Comparison of ENCODE assay signal across 26 cellular contexts in the genomic region with DNA sequence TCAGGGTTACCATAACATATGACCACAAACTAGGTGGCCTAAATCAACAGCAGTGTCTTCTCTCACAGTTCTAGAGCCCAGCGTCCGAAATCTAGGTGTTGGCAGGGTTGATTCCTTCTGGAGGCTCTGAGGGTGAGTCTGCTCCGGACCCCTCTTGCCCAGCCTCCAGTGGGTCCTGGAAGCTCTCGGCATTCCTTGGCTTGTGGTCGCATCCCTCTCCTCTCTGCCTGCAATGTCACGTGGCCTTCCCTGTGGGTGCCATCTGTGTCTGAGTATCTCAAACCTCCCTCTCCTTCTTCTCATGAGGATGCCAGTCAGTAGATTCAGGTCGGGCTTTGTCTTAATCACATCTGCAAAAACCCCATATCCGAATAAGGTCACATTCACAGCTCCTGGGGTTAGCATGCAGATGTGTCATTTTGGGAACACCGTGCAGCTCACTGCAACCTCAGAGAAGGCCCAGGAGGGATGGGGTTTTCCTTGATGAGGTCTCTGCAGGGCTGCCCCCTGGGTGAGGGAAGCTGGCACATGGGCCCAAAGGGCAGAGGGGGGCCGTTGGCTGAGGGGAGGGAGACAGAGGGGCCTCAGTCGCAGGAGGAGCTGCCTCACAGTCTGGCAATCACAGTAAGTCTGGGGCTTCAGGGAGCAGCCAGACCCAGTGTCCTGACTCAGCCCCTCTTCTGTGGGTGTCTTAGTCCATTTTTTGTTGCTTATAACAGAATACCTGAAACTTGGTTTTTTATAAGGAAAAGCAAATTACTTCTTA. TPM values are rescaled to one million over a fixed set of nuclear protein-coding genes. Genes with fewer than 3 reads are reported as not detected.
DNase-seq lines count a peak whose midpoint lies in the region; TF ChIP-seq lines count a peak whose summit lies in the region.
"Had no signal": no experiment of that assay in that cellular context is flagged by ENCODE, and none has a peak within 500 bp of the region (broad histone marks: within the 10 kb centered on the region; RNA-seq: fewer than 3 reads in every experiment).

No MANE protein-coding gene starts in this region.

- no peaks in the 10 kb centered on the region for H4K20me1 ChIP-seq in osteoblast (ENCODE audit: insufficient read depth, low read length)

- no peak for TF ChIP-seq CTCF in GM10248 (IDR thresholded peaks at IDR 0.05; ENCODE audit: control extremely low read depth, extremely low read depth, low read depth, missing control alignments)
- no peak for TF ChIP-seq CTCF in coronary artery (IDR thresholded peaks at IDR 0.05)
- no peak for TF ChIP-seq CTCF in osteoblast (IDR thresholded peaks at IDR 0.05; ENCODE audit: extremely low read depth, low read depth, low read length)
- TF ChIP-seq CTCF in tibial nerve (IDR thresholded peaks at IDR 0.05), result no peak

- no peak overlapping the region for H2AFZ ChIP-seq in osteoblast (ENCODE audit: low read length)

- H3K36me3 ChIP-seq in osteoblast (ENCODE audit: insufficient read depth, low read length) (no peaks in the 10 kb centered on the region), tibial nerve (no peaks in the 10 kb centered on the region)

- peak; percentile 2 for DNase-seq in AG20443 (ENCODE audit: low spot score)
- DNase-seq in GM10248 (ENCODE audit: extremely low spot score), result peak; percentile 8
- DNase-seq in coronary artery (ENCODE audit: low spot score), result peak; percentile 61
- DNase-seq in osteoblast (ENCODE audit: insufficient read length, low spot score, missing footprints), result peak; percentile 18
- no peak for DNase-seq in HPDE6-E6E7 (ENCODE audit: extremely low spot score)
- DNase-seq in tibial nerve (ENCODE audit: low spot score in 2 of 2), result no peak
- DNase-seq in EL, result no peak
- DNase-seq: CD8-positive, alpha-beta memory T cell; DMS 273 treated with DMSO at 0.1 percent for 48 hours; DMS79; GF-D8; H9; KBM-7; MV-4-11; NCI-H1105; NCI-H1436 treated with DMSO at 0.1 percent for 48 hours; NCI-H187 treated with DMSO at 0.1 percent for 48 hours; NCI-H2107; NCI-H446 treated with DMSO at 0.1 percent for 48 hours; NCI-H526; NK-92 treated with Interleukin-12 subunit alpha and Interleukin-12 subunit beta, amount 100 ng/mL, for 24 hours; PC-3; SHP77 had no signal

- CTCF ChIA-PET in GM10248 (lab: Yijun Ruan, JAX), result interaction anchor here (1.7 to 1.8 kb wide), 2 partner anchors 17 to 229 kb away, joined by 4 to 5 read pairs; no protein-coding TSS in a partner anchor

- H3K4me3 ChIP-seq in coronary artery (no peak overlapping the region), osteoblast (ENCODE audit: insufficient read depth, low read length) (no peak overlapping the region), tibial nerve (no peak overlapping the region)
- H3K4me3 ChIP-seq: A549 had no signal

- H3K9me3 ChIP-seq in osteoblast (ENCODE audit: low read depth, low read length) (no peaks in the 10 kb centered on the region), tibial nerve (peaks cover 0 to 19% (median 0%) of the 10 kb centered on the region in 4 donors)
- H3K9me3 ChIP-seq: A549 had no signal

- no peak overlapping the region for H3K27ac ChIP-seq in coronary artery
- no peak overlapping the region for H3K27ac ChIP-seq in osteoblast (ENCODE audit: low read depth, low read length)
- H3K27ac ChIP-seq in tibial nerve, result no peak overlapping the region
- H3K27ac ChIP-seq: A549 had no signal

- H3K27me3 ChIP-seq in osteoblast (ENCODE audit: insufficient read depth, low read length), result peaks cover 8% of the 10 kb centered on the region
- no peaks in the 10 kb centered on the region for H3K27me3 ChIP-seq in tibial nerve

- TF ChIP-seq POLR2A in tibial nerve (IDR thresholded peaks at IDR 0.05), result no peak

- H3K4me1 ChIP-seq in osteoblast (ENCODE audit: insufficient read depth, low read length) (no peaks in the 10 kb centered on the region), tibial nerve (no peaks in the 10 kb centered on the region)
- H3K4me1 ChIP-seq: A549 had no signal

- no peak overlapping the region for H3K4me2 ChIP-seq in osteoblast (ENCODE audit: insufficient read depth, low read length)
- H3K4me2 ChIP-seq: A549 had no signal

- TF ChIP-seq EP300 in tibial nerve (IDR thresholded peaks at IDR 0.05), result no peak

- no peaks in the 10 kb centered on the region for H3K79me2 ChIP-seq in osteoblast (ENCODE audit: insufficient read depth, low read length)

- 86 to 91% methylated on average over 11 of the region's 11 CpGs for WGBS in tibial nerve, 2 donors

- POLR2A ChIA-PET in GM10248 (lab: Yijun Ruan, JAX), result no interaction called here

RNA-seq across cellular contexts. Expression of a gene that starts 41.2 kb away (rescaled TPM):
- 1.1 and 1.5 TPM in 2 replicates for total RNA-seq in osteoblast
- total RNA-seq in tibial nerve, result 100 to 1,000 TPM in 1 of 4 donors, 10 to 100 TPM in 3; 18.8 to 140 (median 34.9) TPM
- total RNA-seq: LHCN-M2, PC-3, SK-MEL-5 had no signal

Comparison
In these comparisons a context has a peak if more than half of its experiments do, and no peak if none do; other contexts are left out.
1. DNase-seq: peak in AG20443 (single experiment), GM10248 (single experiment), coronary artery (single experiment) and osteoblast (single experiment); none in HPDE6-E6E7 (single experiment), tibial nerve (0 of 2) and EL (single experiment).